ENCODE assay signal across 8 cellular contexts in genomic region chr2:237693281-237694039, GRCh38.
DNase-seq lines count a peak whose midpoint lies in the region; ATAC-seq, FAIRE-seq and TF ChIP-seq lines count a peak whose summit lies in the region.

No MANE protein-coding gene starts in this region.

- no peaks in the 10 kb centered on the region for H3K36me3 Mint-ChIP-seq in neural progenitor cell

- no peak for TF ChIP-seq CTCF in RWPE2 (IDR thresholded peaks at IDR 0.05; ENCODE audit: poor library complexity, severe bottlenecking)
- no peak for TF ChIP-seq CTCF in H1 (IDR thresholded peaks at IDR 0.05; ENCODE audit: control extremely low read depth in 1 of 3, insufficient read depth in 1 of 3, low read depth in 1 of 3, low read length in 3 of 3)
- no peak for TF ChIP-seq CTCF in neural progenitor cell (IDR thresholded peaks at IDR 0.05)

- CTCF ChIA-PET in H1 (lab: Charles Lee; ENCODE audit: partially characterized antibody) (interaction anchor here (0.7 to 2.2 kb wide), 15 partner anchors 9 to 199 kb away, joined by 3 to 10 read pairs (median 3); no protein-coding TSS in a partner anchor), HEK293T (lab: Yijun Ruan, JAX) (no interaction called here)

- no peak overlapping the region for H2BK120ac ChIP-seq in H1 (replicated peaks; ENCODE audit: low read depth, low read length)

- peaks cover 61% of the 10 kb centered on the region for H3K4me1 Mint-ChIP-seq in neural progenitor cell

- DNase-seq in GM23248 (peak; percentile 87), RWPE2 (ENCODE audit: low spot score) (no peak), H1 (ENCODE audit: low read depth in 1 of 2, low spot score in 2 of 2) (no peak), neural progenitor cell (ENCODE audit: low spot score) (no peak), GDM1 (lab: John Stamatoyannopoulos, UW) (no peak), HEK293T (ENCODE audit: extremely low spot score) (no peak)

- TF ChIP-seq EP300 in H1 (IDR thresholded peaks at IDR 0.05; ENCODE audit: borderline replicate concordance in 1 of 2, low read depth in 2 of 2, low read length in 2 of 2): no peak

- H3K27me3 ChIP-seq in ACC112 (ENCODE audit: insufficient read depth, low read length): no peaks in the 10 kb centered on the region
- H3K27me3 ChIP-seq in GM23248 (replicated peaks; ENCODE audit: insufficient read depth): no peaks in the 10 kb centered on the region
- H3K27me3 ChIP-seq in RWPE2 (ENCODE audit: insufficient read depth, poor library complexity, severe bottlenecking): no peaks in the 10 kb centered on the region
- peaks cover 0 to 9% (median 3%) of the 10 kb centered on the region in 4 experiments; a peak in 3 of 7 replicates for H3K27me3 ChIP-seq in H1 (replicated peaks in 1 of 4; ENCODE audit: control insufficient read depth in 3 of 4, extremely low read depth in 1 of 4, insufficient read depth in 3 of 4, low read length in 3 of 4)
- peaks cover 46% of the 10 kb centered on the region for H3K27me3 ChIP-seq in neural progenitor cell

- H3F3A ChIP-seq in GM23248 (ENCODE audit: insufficient read depth) (peaks cover 58% of the 10 kb centered on the region), neural progenitor cell (ENCODE audit: low read depth) (peaks cover 4% of the 10 kb centered on the region)

- peak overlapping the region; percentile 92 for H3K4me3 ChIP-seq in ACC112 (ENCODE audit: low read depth, low read length)
- H3K4me3 ChIP-seq in GM23248: peak overlapping the region; percentile 84
- H3K4me3 ChIP-seq in RWPE2 (ENCODE audit: severe bottlenecking): peak overlapping the region; percentile 86
- peak overlapping the region; percentile 74 to 90 (median 82); a peak in 6 of 8 replicates for H3K4me3 ChIP-seq in H1 (ENCODE audit: extremely low read depth in 1 of 4, insufficient read depth in 2 of 4, low read depth in 3 of 4, low read length in 4 of 4)
- peak overlapping the region; percentile 97 for H3K4me3 ChIP-seq in neural progenitor cell

- no peak overlapping the region for H4K8ac ChIP-seq in H1 (ENCODE audit: extremely low read depth, insufficient read depth, low read length)

- H3K27ac Mint-ChIP-seq in neural progenitor cell: peak overlapping the region; percentile 2

- H3K56ac ChIP-seq in H1 (replicated peaks; ENCODE audit: insufficient read length, low read depth, low read length): no peak overlapping the region

- H3K9me3 ChIP-seq in GM23248 (ENCODE audit: low read depth) (no peaks in the 10 kb centered on the region), RWPE2 (ENCODE audit: severe bottlenecking) (no peaks in the 10 kb centered on the region), H1 (ENCODE audit: insufficient read depth in 2 of 2, low read depth in 1 of 2, low read length in 1 of 2) (no peaks in the 10 kb centered on the region), neural progenitor cell (ENCODE audit: low read depth) (no peaks in the 10 kb centered on the region)

- peaks cover 21% of the 10 kb centered on the region for H3K23me2 ChIP-seq in H1 (ENCODE audit: low read depth, low read length)

- H2AFZ ChIP-seq in ACC112 (ENCODE audit: low read length, unreplicated experiment) (no peak overlapping the region), GM23248 (no peak overlapping the region), H1 (ENCODE audit: low read length) (no peak overlapping the region), neural progenitor cell (replicated peaks) (no peak overlapping the region)

- H4K91ac ChIP-seq in H1 (replicated peaks; ENCODE audit: insufficient read length, low read length): no peak overlapping the region

- H3K27me3 Mint-ChIP-seq in neural progenitor cell (ENCODE audit: insufficient read depth, low read depth): peaks cover 14% of the 10 kb centered on the region

- WGBS in GM23248 (ENCODE audit: low coverage in 1 of 2, low lambda C conversion rate in 2 of 2, missing lambda C conversion rate in 2 of 2), 2 experiments: 37 to 42% methylated on average over 6 of the region's 6 CpGs
- WGBS in H1 (ENCODE audit: extremely low coverage in 1 of 2, insufficient coverage in 1 of 2, insufficient read length in 1 of 2, insufficient replicate concordance in 2 of 2, low coverage in 1 of 2, low lambda C conversion rate in 2 of 2, missing lambda C conversion rate in 1 of 2), 2 experiments: 77% methylated on average over 6 of the region's 6 CpGs; no CpG with 5 or more reads in 1 of the 2 experiments

- no peak for TF ChIP-seq POLR2A in H1 (IDR thresholded peaks at IDR 0.05; ENCODE audit: control extremely low read depth in 1 of 2, low read depth in 2 of 2, low read length in 2 of 2)

- H3K79me2 ChIP-seq in ACC112 (ENCODE audit: control insufficient read depth, insufficient read depth, low read length, unreplicated experiment) (peaks cover 59% of the 10 kb centered on the region), GM23248 (ENCODE audit: insufficient read depth) (peaks cover 67% of the 10 kb centered on the region), H1 (ENCODE audit: control insufficient read depth in 1 of 2, insufficient read depth in 2 of 2, low read length in 2 of 2) (peaks cover 12 to 59% of the 10 kb centered on the region in 2 experiments; a peak in 3 of 4 replicates), neural progenitor cell (ENCODE audit: low read depth) (peaks cover 13% of the 10 kb centered on the region)

- no peak overlapping the region for H3K18ac ChIP-seq in H1 (ENCODE audit: extremely low read depth, low read length)

- no peak overlapping the region for H2BK12ac ChIP-seq in H1 (ENCODE audit: low read depth, low read length)

- peaks cover 2% of the 10 kb centered on the region for H3K9me3 Mint-ChIP-seq in neural progenitor cell

- no peak overlapping the region for H3K4ac ChIP-seq in H1 (replicated peaks; ENCODE audit: insufficient read length, low read depth, low read length)

- POLR2A ChIA-PET in H1 (lab: Charles Lee; ENCODE audit: partially characterized antibody): interaction anchor here (1.1 to 2.0 kb wide), 5 partner anchors 9 to 41 kb away, joined by 3 to 6 read pairs (median 5); no protein-coding TSS in a partner anchor
- POLR2A ChIA-PET in HEK293T (lab: Yijun Ruan, JAX): interaction anchor here (1.1 to 1.6 kb wide), 2 partner anchors 9 to 39 kb away, joined by 3 to 6 read pairs; no protein-coding TSS in a partner anchor

- H3K4me2 ChIP-seq in GM23248 (ENCODE audit: unreplicated experiment) (peak overlapping the region; percentile 93), H1 (ENCODE audit: insufficient read depth in 1 of 2, low read depth in 2 of 2, low read length in 2 of 2) (peak overlapping the region; percentile 91 to 98), neural progenitor cell (peak overlapping the region; percentile 96)

- peaks cover 65% of the 10 kb centered on the region for H3K4me1 ChIP-seq in ACC112 (ENCODE audit: control insufficient read depth, insufficient read depth, low read length, unreplicated experiment)
- H3K4me1 ChIP-seq in GM23248 (ENCODE audit: insufficient read depth): peaks cover 57% of the 10 kb centered on the region
- H3K4me1 ChIP-seq in RWPE2 (ENCODE audit: insufficient read depth, poor library complexity, severe bottlenecking): peaks cover 53% of the 10 kb centered on the region
- H3K4me1 ChIP-seq in H1 (replicated peaks in 1 of 4; ENCODE audit: control insufficient read depth in 3 of 4, insufficient read depth in 4 of 4, low read length in 3 of 4): peaks cover 7 to 23% (median 16%) of the 10 kb centered on the region in 4 experiments
- H3K4me1 ChIP-seq in neural progenitor cell: peaks cover 6% of the 10 kb centered on the region

- no peak overlapping the region for H2BK15ac ChIP-seq in H1 (ENCODE audit: low read length)

- H2BK5ac ChIP-seq in H1 (ENCODE audit: low read depth, low read length): no peak overlapping the region

- H3K36me3 ChIP-seq in ACC112 (ENCODE audit: insufficient read depth, low read length): no peaks in the 10 kb centered on the region
- H3K36me3 ChIP-seq in GM23248 (ENCODE audit: low read depth): no peaks in the 10 kb centered on the region
- peaks cover 6% of the 10 kb centered on the region for H3K36me3 ChIP-seq in RWPE2 (ENCODE audit: low read depth)
- H3K36me3 ChIP-seq in H1 (ENCODE audit: control insufficient read depth in 2 of 4, insufficient read depth in 4 of 4, low read length in 3 of 4): no peaks in the 10 kb centered on the region
- no peaks in the 10 kb centered on the region for H3K36me3 ChIP-seq in neural progenitor cell

- no peaks in the 10 kb centered on the region for H3K9me2 ChIP-seq in GM23248 (ENCODE audit: insufficient read depth)

- no peak for TF ChIP-seq RAD21 in H1 (IDR thresholded peaks at IDR 0.05 in 1 of 2, conservative IDR thresholded peaks at IDR 0.05 in 1 of 2; ENCODE audit: low read depth in 2 of 2, low read length in 2 of 2)

- no peaks in the 10 kb centered on the region; the same call in 1 of the 2 replicates for H4K20me1 ChIP-seq in GM23248 (ENCODE audit: insufficient read depth)
- H4K20me1 ChIP-seq in H1 (replicated peaks in 1 of 2; ENCODE audit: control insufficient read depth in 1 of 2, insufficient read depth in 2 of 2, low read length in 2 of 2): peaks cover 15 to 38% of the 10 kb centered on the region in 2 experiments
- peaks cover 43% of the 10 kb centered on the region for H4K20me1 ChIP-seq in neural progenitor cell (ENCODE audit: low read depth)

- no peak overlapping the region for H4K5ac ChIP-seq in H1 (ENCODE audit: insufficient read length, low read depth, low read length)

- H2BK20ac ChIP-seq in H1 (ENCODE audit: low read length): no peak overlapping the region

- H3K9ac ChIP-seq in GM23248 (peak overlapping the region; percentile 99), H1 (replicated peaks in 1 of 4; ENCODE audit: extremely low read depth in 1 of 4, low read depth in 3 of 4, low read length in 3 of 4) (no peak overlapping the region), neural progenitor cell (no peak overlapping the region)

- H3K23ac ChIP-seq in H1 (ENCODE audit: insufficient read length): no peak overlapping the region

- H2AK5ac ChIP-seq in H1 (ENCODE audit: low read depth, low read length): no peak overlapping the region

- peaks cover 13% of the 10 kb centered on the region for H3K79me1 ChIP-seq in H1 (ENCODE audit: low read depth, low read length)

- FAIRE-seq in H1 (lab: Jason Lieb, UNC): no peak

- in situ Hi-C loops in GM23248 (cut with MboI): no loop called here

- ATAC-seq in RWPE2 (ENCODE audit: low read depth) (peak; percentile 54), GM19467 (IDR thresholded peaks at IDR 0.05; ENCODE audit: unreplicated experiment) (no peak)

- no peak overlapping the region for H3K14ac ChIP-seq in H1 (ENCODE audit: insufficient read length)

- peak overlapping the region; percentile 83 for H3K4me3 Mint-ChIP-seq in neural progenitor cell

- H3K27ac ChIP-seq in ACC112 (ENCODE audit: low read depth, low read length) (peak overlapping the region; percentile 87), GM23248 (peak overlapping the region; percentile 92), RWPE2 (ENCODE audit: poor library complexity, severe bottlenecking) (peak overlapping the region; percentile 97), H1 (ENCODE audit: low read depth, low read length) (no peak overlapping the region), neural progenitor cell (no peak overlapping the region)

TF ChIP-seq in H1, 55 proteins besides CTCF, POLR2A, EP300 and RAD21:
- TF ChIP-seq RXRA (IDR thresholded peaks at IDR 0.05; ENCODE audit: insufficient read depth, low read depth, low read length) (no peak), SRF (IDR thresholded peaks at IDR 0.05; ENCODE audit: low read depth, low read length) (no peak)

TF ChIP-seq in HEK293T, 16 proteins besides CTCF, POLR2A, EP300 and RAD21 (continues in another document):
- TF ChIP-seq NFRKB (IDR thresholded peaks at IDR 0.05) (no peak), FOXM1 (IDR thresholded peaks at IDR 0.05; ENCODE audit: borderline replicate concordance) (no peak), BHLHE40 (IDR thresholded peaks at IDR 0.05; ENCODE audit: borderline replicate concordance) (no peak)

Comparison
In these comparisons a context has a peak if more than half of its experiments do, and no peak if none do; other contexts are left out.
1. H3K27ac ChIP-seq: peak in ACC112 (single experiment), GM23248 (single experiment) and RWPE2 (single experiment); none in H1 (single experiment) and neural progenitor cell (single experiment).
2. Peak in every context shown above with its lines, with median percentiles within 50 percentile points of each other: H3K4me3 ChIP-seq and H3K4me2 ChIP-seq.